ENCODE assay signal across 15 cellular contexts in genomic region chr9:14343236-14343947, GRCh38. TPM values are rescaled to one million over a fixed set of nuclear protein-coding genes. Genes with fewer than 3 reads are reported as not detected.
DNase-seq lines count a peak whose midpoint lies in the region; ATAC-seq and TF ChIP-seq lines count a peak whose summit lies in the region.
"Had no signal": no experiment of that assay in that cellular context is flagged by ENCODE, and none has a peak within 500 bp of the region (broad histone marks: within the 10 kb centered on the region; RNA-seq: fewer than 3 reads in every experiment).

No MANE protein-coding gene starts in this region.

- no peaks in the 10 kb centered on the region for H3K36me3 Mint-ChIP-seq in activated T-helper 1 cell treated with anti-CD3 and anti-CD28 coated beads, Interleukin-12 subunit alpha, Interleukin-12 subunit beta, Interleukin-2, Interleukin-4 antibody, amounts not matched to agents 30 ng/mL and 10 ng/mL and 1 ng/mL, durations not matched to agents 14 hours and 24 hours and 36 hours (ENCODE audit: low read depth)

- 46% methylated on average over 4 of the region's 4 CpGs for WGBS in prostate gland

- TF ChIP-seq CTCF in prostate gland (IDR thresholded peaks at IDR 0.05), result no peak

- H3K27ac ChIP-seq in HUES48 (ENCODE audit: low read depth, low read length), result no peak overlapping the region
- peak overlapping the region; percentile 90 for H3K27ac ChIP-seq in cingulate gyrus (ENCODE audit: low read depth, low read length)
- peak overlapping the region; percentile 58 to 70 for H3K27ac ChIP-seq in prostate gland

- H3K27me3 ChIP-seq in HUES48 (ENCODE audit: control insufficient read depth, insufficient read depth, low read length), result peaks cover 100% of the 10 kb centered on the region
- no peaks in the 10 kb centered on the region for H3K27me3 ChIP-seq in prostate gland (replicated peaks; ENCODE audit: insufficient read depth)
- H3K27me3 ChIP-seq: BE2C had no signal

- H3K27ac Mint-ChIP-seq in activated T-helper 1 cell treated with anti-CD3 and anti-CD28 coated beads, Interleukin-12 subunit alpha, Interleukin-12 subunit beta, Interleukin-2, Interleukin-4 antibody, amounts not matched to agents 30 ng/mL and 10 ng/mL and 1 ng/mL, durations not matched to agents 14 hours and 24 hours and 36 hours, result no peak overlapping the region
- H3K27ac Mint-ChIP-seq: activated CD4-positive, alpha-beta T cell treated with anti-CD3 and anti-CD28 coated beads, Interleukin-2, amount 10 ng/mL, durations not matched to agents 7 days and 5 days; T-helper 1 cell treated with Interleukin-12 subunit alpha and Interleukin-12 subunit beta and Interleukin-4 antibody, amounts not matched to agents 30 μg/mL and 1 μg/mL, for 36 hours had no signal

- H3K9me3 ChIP-seq in HUES48 (ENCODE audit: control insufficient read depth, insufficient read depth, low read length) (no peaks in the 10 kb centered on the region), prostate gland (no peaks in the 10 kb centered on the region)
- H3K9me3 ChIP-seq: BE2C had no signal

- H3K4me1 ChIP-seq in HUES48 (ENCODE audit: control insufficient read depth, insufficient read depth, low read length) (peaks cover 55% of the 10 kb centered on the region), prostate gland (replicated peaks) (no peaks in the 10 kb centered on the region)
- H3K4me1 ChIP-seq: BE2C had no signal

- intact Hi-C loops in prostate gland (cut with DNase I), result no loop called here
- intact Hi-C loops in activated T-helper 1 cell treated with anti-CD3 and anti-CD28 coated beads, Interleukin-12 subunit alpha, Interleukin-12 subunit beta, Interleukin-2, Interleukin-4 antibody, amounts not matched to agents 30 ng/mL and 10 ng/mL and 1 ng/mL, durations not matched to agents 14 hours and 24 hours and 36 hours (cut with micrococcal nuclease), result no loop called here

- DNase-seq in Ammon's horn (ENCODE audit: low spot score) (peak; percentile 55), prostate gland (ENCODE audit: low spot score) (no peak), LoVo (ENCODE audit: low spot score) (no peak)
- DNase-seq in activated T-helper 1 cell treated with anti-CD3 and anti-CD28 coated beads, Interleukin-12 subunit alpha, Interleukin-12 subunit beta, Interleukin-2, Interleukin-4 antibody, amounts not matched to agents 30 ng/mL and 10 ng/mL and 1 ng/mL, durations not matched to agents 14 hours and 24 hours and 36 hours (ENCODE audit: low spot score), result no peak
- no peak for DNase-seq in activated T-cell treated with anti-CD3 and anti-CD28 coated beads, Interleukin-2, amount 50 U/mL, for 48 hours
- DNase-seq: activated CD4-positive, alpha-beta T cell treated with anti-CD3 and anti-CD28 coated beads, Interleukin-2, amount 10 ng/mL, durations not matched to agents 7 days and 5 days; amniotic stem cell; BE2C; NCI-H526 treated with DMSO at 0.1 percent for 48 hours; RPMI8226 had no signal

- H3K9me3 Mint-ChIP-seq in activated T-helper 1 cell treated with anti-CD3 and anti-CD28 coated beads, Interleukin-12 subunit alpha, Interleukin-12 subunit beta, Interleukin-2, Interleukin-4 antibody, amounts not matched to agents 30 ng/mL and 10 ng/mL and 1 ng/mL, durations not matched to agents 14 hours and 24 hours and 36 hours, result no peaks in the 10 kb centered on the region
- H3K9me3 Mint-ChIP-seq: activated CD4-positive, alpha-beta T cell treated with anti-CD3 and anti-CD28 coated beads, Interleukin-2, amount 10 ng/mL, durations not matched to agents 7 days and 5 days; T-helper 1 cell treated with Interleukin-12 subunit alpha and Interleukin-12 subunit beta and Interleukin-4 antibody, amounts not matched to agents 30 μg/mL and 1 μg/mL, for 36 hours had no signal

- H3K4me3 ChIP-seq in HUES48 (ENCODE audit: low read depth, low read length) (peak overlapping the region; percentile 74), prostate gland (peak overlapping the region in 1 of 2 donors; percentile 22)
- H3K4me3 ChIP-seq: GM12878 had no signal

- no peak for ATAC-seq in GM21529 (IDR thresholded peaks at IDR 0.05; ENCODE audit: unreplicated experiment)
- ATAC-seq: GM12878 had no signal

- no peaks in the 10 kb centered on the region for H3K4me1 Mint-ChIP-seq in activated T-helper 1 cell treated with anti-CD3 and anti-CD28 coated beads, Interleukin-12 subunit alpha, Interleukin-12 subunit beta, Interleukin-2, Interleukin-4 antibody, amounts not matched to agents 30 ng/mL and 10 ng/mL and 1 ng/mL, durations not matched to agents 14 hours and 24 hours and 36 hours (ENCODE audit: low read depth)

- peaks cover 29% of the 10 kb centered on the region for H3K27me3 Mint-ChIP-seq in activated T-helper 1 cell treated with anti-CD3 and anti-CD28 coated beads, Interleukin-12 subunit alpha, Interleukin-12 subunit beta, Interleukin-2, Interleukin-4 antibody, amounts not matched to agents 30 ng/mL and 10 ng/mL and 1 ng/mL, durations not matched to agents 14 hours and 24 hours and 36 hours (ENCODE audit: insufficient read depth)

- H3K9ac ChIP-seq in HUES48 (ENCODE audit: low read depth, low read length), result no peak overlapping the region

- no peak overlapping the region for H3K4me3 Mint-ChIP-seq in activated T-helper 1 cell treated with anti-CD3 and anti-CD28 coated beads, Interleukin-12 subunit alpha, Interleukin-12 subunit beta, Interleukin-2, Interleukin-4 antibody, amounts not matched to agents 30 ng/mL and 10 ng/mL and 1 ng/mL, durations not matched to agents 14 hours and 24 hours and 36 hours
- H3K4me3 Mint-ChIP-seq: activated CD4-positive, alpha-beta T cell treated with anti-CD3 and anti-CD28 coated beads, Interleukin-2, amount 10 ng/mL, durations not matched to agents 7 days and 5 days; T-helper 1 cell treated with Interleukin-12 subunit alpha and Interleukin-12 subunit beta and Interleukin-4 antibody, amounts not matched to agents 30 μg/mL and 1 μg/mL, for 36 hours had no signal

- no peak for TF ChIP-seq POLR2A in prostate gland (IDR thresholded peaks at IDR 0.05)

- H3K36me3 ChIP-seq in HUES48 (ENCODE audit: control insufficient read depth, insufficient read depth, low read length) (no peaks in the 10 kb centered on the region), prostate gland (no peaks in the 10 kb centered on the region)
- H3K36me3 ChIP-seq: BE2C had no signal

RNA-seq across cellular contexts. Expression of gene NFIB, which starts 29.5 kb away (rescaled TPM):
- 100 to 1,000 TPM; 131 to 165 TPM for total RNA-seq in prostate gland
- not detected in 2 replicates for total RNA-seq in activated T-helper 1 cell treated with anti-CD3 and anti-CD28 coated beads, Interleukin-12 subunit alpha, Interleukin-12 subunit beta, Interleukin-2, Interleukin-4 antibody, amounts not matched to agents 30 ng/mL and 10 ng/mL and 1 ng/mL, durations not matched to agents 14 hours and 24 hours and 36 hours
- total RNA-seq: activated CD4-positive, alpha-beta T cell treated with anti-CD3 and anti-CD28 coated beads, Interleukin-2, amount 10 ng/mL, durations not matched to agents 7 days and 5 days had no signal

Comparison
In these comparisons a context has a peak if more than half of its experiments do, and no peak if none do; other contexts are left out.
1. RNA of gene NFIB, which starts 29.5 kb away (total RNA-seq): 131 to 165 TPM in prostate gland; not detected in activated T-helper 1 cell treated with anti-CD3 and anti-CD28 coated beads, Interleukin-12 subunit alpha, Interleukin-12 subunit beta, Interleukin-2, Interleukin-4 antibody, amounts not matched to agents 30 ng/mL and 10 ng/mL and 1 ng/mL, durations not matched to agents 14 hours and 24 hours and 36 hours; every median in the first group is over 100 times any median in the second.